Comparison of ENCODE assay signal across 9 cellular contexts in genomic region chr1:108691128-108691885, GRCh38. TPM values are rescaled to one million over a fixed set of nuclear protein-coding genes. Genes with fewer than 3 reads are reported as not detected.
DNase-seq lines count a peak whose midpoint lies in the region; ATAC-seq and TF ChIP-seq lines count a peak whose summit lies in the region.
"Had no signal": no experiment of that assay in that cellular context is flagged by ENCODE, and none has a peak within 500 bp of the region (broad histone marks: within the 10 kb centered on the region; RNA-seq: fewer than 3 reads in every experiment).

No MANE protein-coding gene starts in this region.

- H3K9ac ChIP-seq in iPS-15b (ENCODE audit: low read depth, low read length): peak overlapping the region; percentile 97

- WGBS in stomach, 5 donors: 15 to 22% (median 21%) methylated on average over 11 of the region's 11 CpGs

- peak overlapping the region; percentile 76 for H3K27ac Mint-ChIP-seq in Calu3 (ENCODE audit: unreplicated experiment)
- H3K27ac Mint-ChIP-seq in activated T-helper 17 cell treated with anti-CD3 and anti-CD28 coated beads, Interleukin-2, amount 50 U/mL, for 72 hours: peak overlapping the region; percentile 99

- CTCF ChIA-PET in Calu3 (lab: Charles Lee): interaction anchor here (1.0 to 1.8 kb wide), 3 partner anchors 17 to 45 kb away, joined by 3 to 5 read pairs (median 4); partner anchors contain the start of gene HENMT1

- H3K4me1 ChIP-seq in iPS-15b (ENCODE audit: control insufficient read depth, insufficient read depth, low read length): no peaks in the 10 kb centered on the region
- peaks cover 13 to 38% (median 26%) of the 10 kb centered on the region in 4 donors for H3K4me1 ChIP-seq in stomach

- ATAC-seq in HG02798 (IDR thresholded peaks at IDR 0.05; ENCODE audit: poor library complexity, unreplicated experiment): peak; percentile 1
- no peak for ATAC-seq in activated T-helper 17 cell treated with anti-CD3 and anti-CD28 coated beads, Interleukin-2, amount 50 U/mL, for 72 hours (replicated peaks)

- intact Hi-C loops in Calu3 (cut with micrococcal nuclease; ENCODE audit: unreplicated experiment) (loop anchor here (10.0 kb wide), 1 partner anchor 203 kb away; no protein-coding TSS in a partner anchor), stomach (cut with DNase I; ENCODE audit: low total_unique reads) (no loop called here)

- BruUV-seq in Calu3 (replicated peaks; lab: Mats Ljungman, UMichigan): TSS peak; percentile 92

- H3K4me3 ChIP-seq in iPS-15b (ENCODE audit: low read depth, low read length) (peak overlapping the region; percentile 98), stomach (peak overlapping the region; percentile 71 to 92 (median 88))

- TF ChIP-seq CTCF in Calu3 (IDR thresholded peaks at IDR 0.05; ENCODE audit: unreplicated experiment): no peak
- TF ChIP-seq CTCF in stomach (IDR thresholded peaks at IDR 0.05): no peak

- no peak for TF ChIP-seq EP300 in stomach (IDR thresholded peaks at IDR 0.05)

- TF ChIP-seq POLR2A in stomach (IDR thresholded peaks at IDR 0.05): no peak

- no peaks in the 10 kb centered on the region for H3K9me3 Mint-ChIP-seq in Calu3 (ENCODE audit: low read depth, unreplicated experiment)
- H3K9me3 Mint-ChIP-seq in activated T-helper 17 cell treated with anti-CD3 and anti-CD28 coated beads, Interleukin-2, amount 50 U/mL, for 72 hours: no peaks in the 10 kb centered on the region

- H3K36me3 ChIP-seq in iPS-15b (ENCODE audit: control insufficient read depth, insufficient read depth, low read length) (peaks cover 2% of the 10 kb centered on the region), stomach (peaks cover under 1 to 11% (median 10%) of the 10 kb centered on the region in 4 donors)

- H3K4me3 Mint-ChIP-seq in Calu3 (ENCODE audit: low read depth, unreplicated experiment): peak overlapping the region; percentile 92
- H3K4me3 Mint-ChIP-seq in activated T-helper 17 cell treated with anti-CD3 and anti-CD28 coated beads, Interleukin-2, amount 50 U/mL, for 72 hours: peak overlapping the region; percentile 94

- H3K9me3 ChIP-seq in iPS-15b (ENCODE audit: control insufficient read depth, insufficient read depth, low read length) (no peaks in the 10 kb centered on the region), stomach (no peaks in the 10 kb centered on the region)

- H3K27me3 Mint-ChIP-seq in Calu3 (ENCODE audit: unreplicated experiment): no peaks in the 10 kb centered on the region
- no peaks in the 10 kb centered on the region for H3K27me3 Mint-ChIP-seq in activated T-helper 17 cell treated with anti-CD3 and anti-CD28 coated beads, Interleukin-2, amount 50 U/mL, for 72 hours

- no peaks in the 10 kb centered on the region for H3K27me3 ChIP-seq in iPS-15b (ENCODE audit: control insufficient read depth, insufficient read depth, low read length)
- H3K27me3 ChIP-seq in stomach: no peaks in the 10 kb centered on the region

- peaks cover 16% of the 10 kb centered on the region for H3K4me1 Mint-ChIP-seq in Calu3 (ENCODE audit: low read depth, unreplicated experiment)
- peaks cover 19% of the 10 kb centered on the region for H3K4me1 Mint-ChIP-seq in activated T-helper 17 cell treated with anti-CD3 and anti-CD28 coated beads, Interleukin-2, amount 50 U/mL, for 72 hours

- H3K36me3 Mint-ChIP-seq in Calu3 (ENCODE audit: insufficient read depth, unreplicated experiment): peaks cover 39% of the 10 kb centered on the region
- peaks cover 39% of the 10 kb centered on the region for H3K36me3 Mint-ChIP-seq in activated T-helper 17 cell treated with anti-CD3 and anti-CD28 coated beads, Interleukin-2, amount 50 U/mL, for 72 hours (ENCODE audit: low read depth)

- H3K27ac ChIP-seq in stomach: peak overlapping the region; percentile 98 to 100 (median 98)

- DNase-seq in Calu3 (no peak), stomach (no peak), epidermal melanocyte (ENCODE audit: insufficient read length, low spot score) (no peak)
- no peak for DNase-seq in stimulated activated CD4-positive, alpha-beta T cell treated with anti-CD3 and anti-CD28 coated beads, Interleukin-12 subunit alpha, Interleukin-12 subunit beta, amount 100 ng/mL, for 4 hours
- no peak for DNase-seq in activated CD8-positive, alpha-beta memory T cell treated with anti-CD3 and anti-CD28 coated beads, Interleukin-2, amount 50 U/mL, for 48 hours

RNA-seq across cellular contexts. Expression of gene PRPF38B, which starts 0.8 kb away (rescaled TPM):
- total RNA-seq in Calu3 (2022): 45.7 and 47.6 TPM in 2 replicates
- total RNA-seq in activated T-helper 17 cell treated with anti-CD3 and anti-CD28 coated beads, Interleukin-2, amount 50 U/mL, for 72 hours: 10 to 100 TPM; 70.3 to 70.6 TPM
- 10 to 100 TPM; 26.3 to 82.3 (median 49.8) TPM for total RNA-seq in stomach
- 10 to 100 TPM; 17.1 to 25.4 (median 24.1) TPM for polyA plus RNA-seq in stomach

RNA-seq across cellular contexts. Expression of gene FNDC7, which starts 21.4 kb away (rescaled TPM):
- total RNA-seq in Calu3 (2022): not detected in 2 replicates
- total RNA-seq in activated T-helper 17 cell treated with anti-CD3 and anti-CD28 coated beads, Interleukin-2, amount 50 U/mL, for 72 hours: under 1 TPM in 1 of 2 donors, not detected in 1; 0.19 TPM
- total RNA-seq in stomach: not detected
- not detected for polyA plus RNA-seq in stomach
- total RNA-seq: LHCN-M2 had no signal

RNA-seq across cellular contexts. Expression of gene HENMT1, which starts 30.4 kb away (rescaled TPM):
- total RNA-seq in Calu3 (2022) (9.9 and 10.6 TPM in 2 replicates), stomach (1 to 10 TPM in 3 of 5 donors, not detected in 2; 1.7 to 7.3 (median 2.2) TPM)
- total RNA-seq in activated T-helper 17 cell treated with anti-CD3 and anti-CD28 coated beads, Interleukin-2, amount 50 U/mL, for 72 hours: 10 to 100 TPM; 17.5 to 21.6 TPM
- polyA plus RNA-seq in stomach: 1 to 10 TPM; 2.9 to 3.4 (median 3.1) TPM

RNA-seq across cellular contexts. Expression of gene STXBP3, which starts 55.2 kb away (rescaled TPM):
- total RNA-seq in Calu3 (2022) (30.3 and 32.0 TPM in 2 replicates), stomach (100 to 1,000 TPM in 2 of 5 donors, 10 to 100 TPM in 3; 11.7 to 170 (median 39.0) TPM)
- total RNA-seq in activated T-helper 17 cell treated with anti-CD3 and anti-CD28 coated beads, Interleukin-2, amount 50 U/mL, for 72 hours: 10 to 100 TPM; 41.0 to 52.3 TPM
- polyA plus RNA-seq in stomach: 10 to 100 TPM; 24.9 to 32.5 (median 29.0) TPM
